In the genomic region with DNA sequence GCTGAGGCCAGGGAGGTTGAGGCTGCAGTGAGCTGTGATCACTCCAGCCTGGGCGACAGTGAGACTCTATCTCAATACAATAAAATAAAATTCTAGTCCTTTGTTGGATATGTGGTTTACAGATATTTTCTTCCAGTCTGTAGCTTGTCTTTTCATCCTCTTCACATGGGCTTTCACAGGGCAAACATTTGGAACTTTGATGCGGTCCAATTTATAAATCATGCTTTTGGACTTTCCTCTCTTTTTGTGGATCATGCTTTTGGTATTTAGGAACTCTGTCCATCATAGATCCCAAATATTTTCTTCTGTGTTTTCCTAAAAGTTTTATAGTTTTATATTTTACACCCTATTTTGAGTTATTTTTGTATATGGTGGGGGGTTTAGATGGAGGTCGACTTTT, we compare ENCODE assay signal across 1 cellular context.
TF ChIP-seq lines count a peak whose summit lies in the region.

No MANE protein-coding gene starts in this region.

TF ChIP-seq in SK-N-SH treated with all-trans-retinoic acid at 6 μM for 48 hours, 23 proteins besides CTCF, POLR2A, EP300 and RAD21 (continued from another document):
- TF ChIP-seq, protein P1, sequence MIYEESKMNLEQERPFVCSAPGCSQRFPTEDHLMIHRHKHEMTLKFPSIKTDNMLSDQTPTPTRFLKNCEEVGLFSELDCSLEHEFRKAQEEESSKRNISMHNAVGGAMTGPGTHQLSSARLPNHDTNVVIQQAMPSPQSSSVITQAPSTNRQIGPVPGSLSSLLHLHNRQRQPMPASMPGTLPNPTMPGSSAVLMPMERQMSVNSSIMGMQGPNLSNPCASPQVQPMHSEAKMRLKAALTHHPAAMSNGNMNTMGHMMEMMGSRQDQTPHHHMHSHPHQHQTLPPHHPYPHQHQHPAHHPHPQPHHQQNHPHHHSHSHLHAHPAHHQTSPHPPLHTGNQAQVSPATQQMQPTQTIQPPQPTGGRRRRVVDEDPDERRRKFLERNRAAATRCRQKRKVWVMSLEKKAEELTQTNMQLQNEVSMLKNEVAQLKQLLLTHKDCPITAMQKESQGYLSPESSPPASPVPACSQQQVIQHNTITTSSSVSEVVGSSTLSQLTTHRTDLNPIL (CRISPR knock-in tag; IDR thresholded peaks at IDR 0.05; ENCODE audit: low read depth), result no peak
- TF ChIP-seq PPARA (CRISPR knock-in tag; IDR thresholded peaks at IDR 0.05; ENCODE audit: borderline replicate concordance), result no peak
- no peak for TF ChIP-seq ZC3H10 (CRISPR knock-in tag; IDR thresholded peaks at IDR 0.05)
- TF ChIP-seq RARB (CRISPR knock-in tag; IDR thresholded peaks at IDR 0.05), result no peak
- no peak for TF ChIP-seq OSR1 (CRISPR knock-in tag; IDR thresholded peaks at IDR 0.05)
- no peak for TF ChIP-seq ARNTL (CRISPR knock-in tag; IDR thresholded peaks at IDR 0.05; ENCODE audit: borderline replicate concordance, low read depth)
